14 cellular contexts compared by ENCODE assay signal in genomic region chr2:46165916-46166315, GRCh38.
"Had no signal": no experiment of that assay in that cellular context is flagged by ENCODE, and none has a peak within 500 bp of the region (broad histone marks: within the 10 kb centered on the region; RNA-seq: fewer than 3 reads in every experiment).

No MANE protein-coding gene starts in this region.

- H3K36me3 ChIP-seq: vagina had no signal

- H3K27me3 ChIP-seq: foreskin keratinocyte, vagina had no signal

- FAIRE-seq: colon, kidney, small intestine had no signal

- H3K27ac ChIP-seq: epithelial cell of prostate, foreskin keratinocyte had no signal

- H3K9me3 ChIP-seq: mucosa of descending colon, vagina had no signal

- H3K4me3 ChIP-seq: mucosa of descending colon, vagina had no signal

- DNase-seq: effector memory CD8-positive, alpha-beta T cell; foreskin keratinocyte; immature natural killer cell; left colon; mucosa of descending colon; naive thymus-derived CD8-positive, alpha-beta T cell; right cardiac atrium; small intestine; stimulated activated CD4-positive, alpha-beta T cell treated with anti-CD3 and anti-CD28 coated beads, Interleukin-2, amount 100 ng/mL, for 48 hours; stimulated activated naive CD4-positive, alpha-beta T cell treated with Interleukin-2 at 50 U/mL for 16 hours had no signal
